ENCODE assay signal across 18 cellular contexts in genomic region chr19:39321832-39322176, GRCh38. TPM values are rescaled to one million over a fixed set of nuclear protein-coding genes. Genes with fewer than 3 reads are reported as not detected.
DNase-seq lines count a peak whose midpoint lies in the region; ATAC-seq and TF ChIP-seq lines count a peak whose summit lies in the region.
"Had no signal": no experiment of that assay in that cellular context is flagged by ENCODE, and none has a peak within 500 bp of the region (broad histone marks: within the 10 kb centered on the region; RNA-seq: fewer than 3 reads in every experiment).

No MANE protein-coding gene starts in this region.

- H3K27ac Mint-ChIP-seq in activated CD4-positive, alpha-beta memory T cell treated with anti-CD3 and anti-CD28 coated beads for 36 hours = no peak overlapping the region
- peak overlapping the region; percentile 53 for H3K27ac Mint-ChIP-seq in glutamatergic neuron (ENCODE audit: unreplicated experiment)
- H3K27ac Mint-ChIP-seq in stimulated activated memory B cell treated with anti-CD40 and anti-IgM and Interleukin-4, amounts not matched to agents 10 μg/mL and 1 μg/mL and 100 μg/mL, for 72 hours = peak overlapping the region; percentile 24
- H3K27ac Mint-ChIP-seq: activated CD8-positive, alpha-beta memory T cell treated with anti-CD3 and anti-CD28 coated beads, Interleukin-2, amount 10 ng/mL, durations not matched to agents 7 days and 5 days had no signal

- H3K4me3 ChIP-seq in aorta (ENCODE audit: low read length in 2 of 2) = no peak overlapping the region
- H3K4me3 ChIP-seq: GM23248, left lung, psoas muscle had no signal

- H3K4me1 Mint-ChIP-seq in activated T-cell treated with anti-CD3 and anti-CD28 coated beads, Interleukin-2, amount 50 U/mL, for 4 hours (ENCODE audit: low read depth) = peaks cover 20% of the 10 kb centered on the region
- H3K4me1 Mint-ChIP-seq in activated CD4-positive, alpha-beta memory T cell treated with anti-CD3 and anti-CD28 coated beads for 36 hours (ENCODE audit: low read depth) = peaks cover 23% of the 10 kb centered on the region
- H3K4me1 Mint-ChIP-seq in glutamatergic neuron (ENCODE audit: low read depth, unreplicated experiment) = peaks cover 26% of the 10 kb centered on the region
- peaks cover 23% of the 10 kb centered on the region for H3K4me1 Mint-ChIP-seq in stimulated activated memory B cell treated with anti-CD40 and anti-IgM and Interleukin-4, amounts not matched to agents 10 μg/mL and 1 μg/mL and 100 μg/mL, for 72 hours

- DNase-seq in activated T-cell treated with anti-CD3 and anti-CD28 coated beads, Interleukin-2, amount 50 U/mL, for 4 hours = no peak
- DNase-seq in activated T-cell treated with anti-CD3 and anti-CD28 coated beads, Interleukin-2, amount 50 U/mL, for 1 hour = no peak
- DNase-seq in activated CD4-positive, alpha-beta memory T cell treated with anti-CD3 and anti-CD28 coated beads for 36 hours = no peak
- DNase-seq in glutamatergic neuron (no peak), T1000 (lab: John Stamatoyannopoulos, UW) (no peak), aorta (no peak)
- DNase-seq: activated CD8-positive, alpha-beta memory T cell treated with anti-CD3 and anti-CD28 coated beads, Interleukin-2, amount 10 ng/mL, durations not matched to agents 7 days and 5 days; GM23248; NCI-H1092 treated with DMSO at 0.1 percent for 48 hours; NCI-H69; psoas muscle had no signal

- H3K9me3 Mint-ChIP-seq in activated T-cell treated with anti-CD3 and anti-CD28 coated beads, Interleukin-2, amount 50 U/mL, for 4 hours = no peaks in the 10 kb centered on the region
- H3K9me3 Mint-ChIP-seq in activated CD4-positive, alpha-beta memory T cell treated with anti-CD3 and anti-CD28 coated beads for 36 hours = no peaks in the 10 kb centered on the region
- H3K9me3 Mint-ChIP-seq in glutamatergic neuron (ENCODE audit: unreplicated experiment) = peaks cover 22% of the 10 kb centered on the region
- H3K9me3 Mint-ChIP-seq in stimulated activated memory B cell treated with anti-CD40 and anti-IgM and Interleukin-4, amounts not matched to agents 10 μg/mL and 1 μg/mL and 100 μg/mL, for 72 hours = no peaks in the 10 kb centered on the region

- CTCF ChIA-PET in activated CD4-positive, alpha-beta memory T cell treated with anti-CD3 and anti-CD28 coated beads for 36 hours (lab: Charles Lee) = no interaction called here

- H3K9me3 ChIP-seq in aorta (ENCODE audit: control insufficient read depth, low read length) = no peaks in the 10 kb centered on the region
- H3K9me3 ChIP-seq: left lung, psoas muscle had no signal

- intact Hi-C loops in activated CD4-positive, alpha-beta memory T cell treated with anti-CD3 and anti-CD28 coated beads for 36 hours (cut with micrococcal nuclease) = no loop called here
- intact Hi-C loops in aorta (cut with DNase I) = no loop called here

- no peak for ATAC-seq in activated T-cell treated with anti-CD3 and anti-CD28 coated beads, Interleukin-2, amount 50 U/mL, for 4 hours
- ATAC-seq in stimulated activated memory B cell treated with anti-CD40 and anti-IgM and Interleukin-4, amounts not matched to agents 10 μg/mL and 1 μg/mL and 100 μg/mL, for 72 hours = no peak
- ATAC-seq in HG02759 (IDR thresholded peaks at IDR 0.05; ENCODE audit: unreplicated experiment) (no peak), aorta (ENCODE audit: low FRiP score) (no peak)
- ATAC-seq: activated CD8-positive, alpha-beta memory T cell treated with anti-CD3 and anti-CD28 coated beads, Interleukin-2, amount 10 ng/mL, durations not matched to agents 7 days and 5 days; left lung; psoas muscle had no signal

- H3K4me3 Mint-ChIP-seq in activated T-cell treated with anti-CD3 and anti-CD28 coated beads, Interleukin-2, amount 50 U/mL, for 4 hours = peak overlapping the region; percentile 81
- peak overlapping the region; percentile 73 for H3K4me3 Mint-ChIP-seq in activated CD4-positive, alpha-beta memory T cell treated with anti-CD3 and anti-CD28 coated beads for 36 hours
- peak overlapping the region; percentile 85 for H3K4me3 Mint-ChIP-seq in glutamatergic neuron (ENCODE audit: unreplicated experiment)
- peak overlapping the region; percentile 67 for H3K4me3 Mint-ChIP-seq in stimulated activated memory B cell treated with anti-CD40 and anti-IgM and Interleukin-4, amounts not matched to agents 10 μg/mL and 1 μg/mL and 100 μg/mL, for 72 hours

- H3K27me3 Mint-ChIP-seq in activated T-cell treated with anti-CD3 and anti-CD28 coated beads, Interleukin-2, amount 50 U/mL, for 4 hours (ENCODE audit: low read depth) = no peaks in the 10 kb centered on the region
- H3K27me3 Mint-ChIP-seq in activated CD4-positive, alpha-beta memory T cell treated with anti-CD3 and anti-CD28 coated beads for 36 hours = no peaks in the 10 kb centered on the region
- peaks cover 23% of the 10 kb centered on the region for H3K27me3 Mint-ChIP-seq in glutamatergic neuron (ENCODE audit: unreplicated experiment)
- peaks cover 10% of the 10 kb centered on the region for H3K27me3 Mint-ChIP-seq in stimulated activated memory B cell treated with anti-CD40 and anti-IgM and Interleukin-4, amounts not matched to agents 10 μg/mL and 1 μg/mL and 100 μg/mL, for 72 hours

- no peaks in the 10 kb centered on the region for H3K36me3 Mint-ChIP-seq in activated T-cell treated with anti-CD3 and anti-CD28 coated beads, Interleukin-2, amount 50 U/mL, for 4 hours (ENCODE audit: insufficient read depth)
- H3K36me3 Mint-ChIP-seq in activated CD4-positive, alpha-beta memory T cell treated with anti-CD3 and anti-CD28 coated beads for 36 hours = peaks cover 3% of the 10 kb centered on the region
- H3K36me3 Mint-ChIP-seq in glutamatergic neuron (ENCODE audit: unreplicated experiment) = peaks cover 3% of the 10 kb centered on the region
- peaks cover 11% of the 10 kb centered on the region for H3K36me3 Mint-ChIP-seq in stimulated activated memory B cell treated with anti-CD40 and anti-IgM and Interleukin-4, amounts not matched to agents 10 μg/mL and 1 μg/mL and 100 μg/mL, for 72 hours
- H3K36me3 Mint-ChIP-seq: activated CD8-positive, alpha-beta memory T cell treated with anti-CD3 and anti-CD28 coated beads, Interleukin-2, amount 10 ng/mL, durations not matched to agents 7 days and 5 days had no signal

- POLR2A ChIA-PET in activated CD4-positive, alpha-beta memory T cell treated with anti-CD3 and anti-CD28 coated beads for 36 hours (lab: Charles Lee) = no interaction called here

- no peaks in the 10 kb centered on the region for H3K4me1 ChIP-seq in aorta (ENCODE audit: control insufficient read depth in 1 of 2, insufficient read depth in 2 of 2, low read length in 2 of 2)
- H3K4me1 ChIP-seq: psoas muscle had no signal

- H3K36me3 ChIP-seq in aorta (ENCODE audit: control insufficient read depth in 1 of 2, insufficient read depth in 2 of 2, low read length in 1 of 2) = no peaks in the 10 kb centered on the region
- H3K36me3 ChIP-seq: left lung had no signal

- no peaks in the 10 kb centered on the region for H3K27me3 ChIP-seq in aorta (ENCODE audit: control insufficient read depth in 1 of 2, insufficient read depth in 2 of 2, low read length in 1 of 2)

- H3K27ac ChIP-seq in aorta (ENCODE audit: low read depth in 1 of 2, low read length in 2 of 2) = no peak overlapping the region
- H3K27ac ChIP-seq: GM23248, KMS-11, left lung, psoas muscle, SK-N-MC had no signal

- TF ChIP-seq CTCF in glutamatergic neuron (IDR thresholded peaks at IDR 0.05; ENCODE audit: partially characterized antibody, unreplicated experiment) = no peak

RNA-seq across cellular contexts. Expression of gene LRFN1, which starts 1.1 kb away (rescaled TPM):
- total RNA-seq in activated T-cell treated with anti-CD3 and anti-CD28 coated beads, Interleukin-2, amount 50 U/mL, for 4 hours = 1 to 10 TPM; 4.2 to 6.7 (median 6.6) TPM
- 1 to 10 TPM; 6.4 to 6.5 TPM for total RNA-seq in activated CD4-positive, alpha-beta memory T cell treated with anti-CD3 and anti-CD28 coated beads for 36 hours
- total RNA-seq in glutamatergic neuron (ENCODE audit: unreplicated experiment) (56.3 TPM), aorta (1 to 10 TPM in 1 of 2 donors, under 1 TPM in 1; 0.45 to 1.8 TPM)
- polyA plus RNA-seq in aorta = not detected
- total RNA-seq: GM23248 had no signal
- polyA plus RNA-seq: GM23248 had no signal

RNA-seq across cellular contexts. Expression of gene GMFG, which starts 14.0 kb away (rescaled TPM):
- total RNA-seq in activated T-cell treated with anti-CD3 and anti-CD28 coated beads, Interleukin-2, amount 50 U/mL, for 4 hours = 100 to 1,000 TPM; 147 to 181 (median 178) TPM
- 100 to 1,000 TPM; 393 to 415 TPM for total RNA-seq in activated CD4-positive, alpha-beta memory T cell treated with anti-CD3 and anti-CD28 coated beads for 36 hours
- total RNA-seq in glutamatergic neuron (ENCODE audit: unreplicated experiment) (1.2 TPM), aorta (10 to 100 TPM; 53.7 to 60.8 TPM)
- 10 to 100 TPM in 1 of 2 donors, 1 to 10 TPM in 1; 8.3 to 50.3 TPM for polyA plus RNA-seq in aorta
- total RNA-seq: GM23248 had no signal

RNA-seq across cellular contexts. Expression of gene SAMD4B, which starts 20.4 kb away (rescaled TPM):
- total RNA-seq in activated T-cell treated with anti-CD3 and anti-CD28 coated beads, Interleukin-2, amount 50 U/mL, for 4 hours = 10 to 100 TPM; 72.6 to 81.6 (median 81.1) TPM
- total RNA-seq in activated CD4-positive, alpha-beta memory T cell treated with anti-CD3 and anti-CD28 coated beads for 36 hours = 10 to 100 TPM; 49.4 to 51.3 TPM
- 119 TPM for total RNA-seq in glutamatergic neuron (ENCODE audit: unreplicated experiment)
- 100 to 1,000 TPM; 101 to 120 TPM for total RNA-seq in aorta
- 100 to 1,000 TPM in 1 of 2 donors, 10 to 100 TPM in 1; 33.6 to 109 TPM for polyA plus RNA-seq in aorta

RNA-seq across cellular contexts. Expression of gene IFNL1, which starts 25.6 kb away (rescaled TPM):
- total RNA-seq in activated T-cell treated with anti-CD3 and anti-CD28 coated beads, Interleukin-2, amount 50 U/mL, for 4 hours = not detected
- 1 to 10 TPM; 1.2 to 1.6 TPM for total RNA-seq in activated CD4-positive, alpha-beta memory T cell treated with anti-CD3 and anti-CD28 coated beads for 36 hours
- total RNA-seq in glutamatergic neuron (ENCODE audit: unreplicated experiment) = not detected
- not detected for total RNA-seq in aorta
- not detected for polyA plus RNA-seq in aorta
- total RNA-seq: frontal cortex, GM23248, left lung, psoas muscle, ureter had no signal
- polyA plus RNA-seq: GM23248, psoas muscle had no signal

RNA-seq across cellular contexts. Expression of gene IFNL2, which starts 53.6 kb away (rescaled TPM):
- total RNA-seq in activated T-cell treated with anti-CD3 and anti-CD28 coated beads, Interleukin-2, amount 50 U/mL, for 4 hours = not detected
- not detected for total RNA-seq in activated CD4-positive, alpha-beta memory T cell treated with anti-CD3 and anti-CD28 coated beads for 36 hours
- total RNA-seq in glutamatergic neuron (ENCODE audit: unreplicated experiment) (not detected), aorta (not detected)
- polyA plus RNA-seq in aorta = not detected
- total RNA-seq: activated CD8-positive, alpha-beta memory T cell treated with anti-CD3 and anti-CD28 coated beads, Interleukin-2, amount 10 ng/mL, durations not matched to agents 7 days and 5 days; frontal cortex; GM23248; left lung; psoas muscle; ureter had no signal
- polyA plus RNA-seq: GM23248, psoas muscle had no signal

Comparison
In these comparisons a context has a peak if more than half of its experiments do, and no peak if none do; other contexts are left out.
1. RNA of gene GMFG, which starts 14.0 kb away (total RNA-seq): 393 to 415 TPM in activated CD4-positive, alpha-beta memory T cell treated with anti-CD3 and anti-CD28 coated beads for 36 hours, 147 to 181 TPM in activated T-cell treated with anti-CD3 and anti-CD28 coated beads, Interleukin-2, amount 50 U/mL, for 4 hours and 53.7 to 60.8 TPM in aorta; 1.2 TPM in glutamatergic neuron (single experiment); every median in the first group is over 10 times any median in the second.
2. Peak in every context shown above with its lines, with median percentiles within 50 percentile points of each other: H3K4me3 Mint-ChIP-seq.